9 cellular contexts compared by ENCODE assay signal in the genomic region with DNA sequence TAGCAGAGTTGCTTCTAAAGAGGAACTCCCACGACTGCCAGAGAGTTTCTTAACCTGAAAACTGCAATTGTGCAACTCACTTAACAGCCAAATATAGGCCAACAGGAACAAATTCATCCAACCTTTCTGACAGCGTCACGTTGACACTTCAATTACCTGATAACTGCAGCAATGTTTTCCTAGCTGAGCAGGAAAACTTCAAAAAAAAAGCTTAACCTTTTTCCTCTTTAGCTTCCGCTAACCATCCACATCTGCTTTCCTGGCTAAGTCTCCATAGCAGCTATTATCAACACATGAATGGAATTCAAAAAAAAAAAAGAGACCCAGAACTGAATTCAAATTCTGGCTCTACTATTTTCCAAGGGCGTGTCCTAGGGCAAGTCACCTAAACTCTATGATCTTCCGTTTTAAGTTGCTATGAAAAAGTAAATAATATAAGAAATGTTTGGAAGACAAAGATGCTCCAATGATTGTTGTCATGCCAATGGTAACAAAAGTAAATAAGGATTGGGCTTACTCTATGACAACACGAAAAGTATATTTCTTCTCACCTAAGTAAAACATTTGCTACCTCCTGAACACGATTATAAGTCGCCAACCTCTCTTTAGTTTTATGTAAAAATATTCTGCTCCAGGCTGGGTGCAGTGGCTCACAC.
DNase-seq lines count a peak whose midpoint lies in the region; ATAC-seq and FAIRE-seq lines count a peak whose summit lies in the region.
"Had no signal": no experiment of that assay in that cellular context is flagged by ENCODE, and none has a peak within 500 bp of the region (broad histone marks: within the 10 kb centered on the region; RNA-seq: fewer than 3 reads in every experiment).

No MANE protein-coding gene starts in this region.

- peaks cover 32% of the 10 kb centered on the region for H3K4me1 Mint-ChIP-seq in activated T-helper 17 cell treated with anti-CD3 and anti-CD28 coated beads, Interleukin-2, amount 50 U/mL, for 72 hours
- peaks cover 41 to 74% of the 10 kb centered on the region in 2 donors for H3K4me1 Mint-ChIP-seq in stimulated activated naive B cell treated with anti-CD40 and anti-IgM and Interleukin-4, amounts not matched to agents 10 μg/mL and 1 μg/mL and 100 μg/mL, for 72 hours

- peaks cover 4% of the 10 kb centered on the region for H3K36me3 Mint-ChIP-seq in activated T-helper 17 cell treated with anti-CD3 and anti-CD28 coated beads, Interleukin-2, amount 50 U/mL, for 72 hours (ENCODE audit: low read depth)
- H3K36me3 Mint-ChIP-seq in stimulated activated naive B cell treated with anti-CD40 and anti-IgM and Interleukin-4, amounts not matched to agents 10 μg/mL and 1 μg/mL and 100 μg/mL, for 72 hours, result peaks cover 3 to 12% of the 10 kb centered on the region in 2 donors
- H3K36me3 Mint-ChIP-seq: activated naive CD4-positive, alpha-beta T cell treated with anti-CD3 and anti-CD28 coated beads, Interleukin-2, amount 50 U/mL, for 24 hours had no signal

- H3K27me3 Mint-ChIP-seq in activated T-helper 17 cell treated with anti-CD3 and anti-CD28 coated beads, Interleukin-2, amount 50 U/mL, for 72 hours, result no peaks in the 10 kb centered on the region
- no peaks in the 10 kb centered on the region for H3K27me3 Mint-ChIP-seq in stimulated activated naive B cell treated with anti-CD40 and anti-IgM and Interleukin-4, amounts not matched to agents 10 μg/mL and 1 μg/mL and 100 μg/mL, for 72 hours
- H3K27me3 Mint-ChIP-seq: activated naive CD4-positive, alpha-beta T cell treated with anti-CD3 and anti-CD28 coated beads, Interleukin-2, amount 50 U/mL, for 24 hours had no signal

- peak overlapping the region; percentile 78 for H3K27ac Mint-ChIP-seq in activated T-helper 17 cell treated with anti-CD3 and anti-CD28 coated beads, Interleukin-2, amount 50 U/mL, for 72 hours
- peak overlapping the region; percentile 79 for H3K27ac Mint-ChIP-seq in stimulated activated naive B cell treated with anti-CD40 and anti-IgM and Interleukin-4, amounts not matched to agents 10 μg/mL and 1 μg/mL and 100 μg/mL, for 72 hours
- H3K27ac Mint-ChIP-seq: activated naive CD4-positive, alpha-beta T cell treated with anti-CD3 and anti-CD28 coated beads, Interleukin-2, amount 50 U/mL, for 24 hours had no signal

- ATAC-seq in activated T-helper 17 cell treated with anti-CD3 and anti-CD28 coated beads, Interleukin-2, amount 50 U/mL, for 72 hours (replicated peaks), result peak; percentile 32
- peak; percentile 55 to 57 for ATAC-seq in stimulated activated naive B cell treated with anti-CD40 and anti-IgM and Interleukin-4, amounts not matched to agents 10 μg/mL and 1 μg/mL and 100 μg/mL, for 72 hours (replicated peaks)
- ATAC-seq in GM21723 (IDR thresholded peaks at IDR 0.05; ENCODE audit: unreplicated experiment), result no peak

- peaks cover 5% of the 10 kb centered on the region for H3K9me3 Mint-ChIP-seq in activated T-helper 17 cell treated with anti-CD3 and anti-CD28 coated beads, Interleukin-2, amount 50 U/mL, for 72 hours
- H3K9me3 Mint-ChIP-seq in stimulated activated naive B cell treated with anti-CD40 and anti-IgM and Interleukin-4, amounts not matched to agents 10 μg/mL and 1 μg/mL and 100 μg/mL, for 72 hours, result peaks cover 6 to 7% of the 10 kb centered on the region in 2 donors
- H3K9me3 Mint-ChIP-seq: activated naive CD4-positive, alpha-beta T cell treated with anti-CD3 and anti-CD28 coated beads, Interleukin-2, amount 50 U/mL, for 24 hours had no signal

- DNase-seq in NCI-H1694 treated with DMSO at 0.1 percent for 48 hours (lab: John Stamatoyannopoulos, UW) (peak; percentile 26), NCI-H1694 (lab: John Stamatoyannopoulos, UW) (no peak), NCI-H524 treated with DMSO at 0.1 percent for 48 hours (lab: John Stamatoyannopoulos, UW) (no peak), HK-2 (ENCODE audit: unreplicated experiment) (no peak)
- DNase-seq in stimulated activated naive B cell treated with anti-CD40 and anti-IgM and Interleukin-4, amounts not matched to agents 10 μg/mL and 1 μg/mL and 100 μg/mL, for 72 hours, result no peak

- FAIRE-seq in islet of Langerhans (lab: Jason Lieb, UNC), result peak; percentile 86

- H3K4me3 Mint-ChIP-seq in activated T-helper 17 cell treated with anti-CD3 and anti-CD28 coated beads, Interleukin-2, amount 50 U/mL, for 72 hours, result peak overlapping the region; percentile 46
- H3K4me3 Mint-ChIP-seq in stimulated activated naive B cell treated with anti-CD40 and anti-IgM and Interleukin-4, amounts not matched to agents 10 μg/mL and 1 μg/mL and 100 μg/mL, for 72 hours, result peak overlapping the region in 1 of 2 donors; percentile 22
- H3K4me3 Mint-ChIP-seq: activated naive CD4-positive, alpha-beta T cell treated with anti-CD3 and anti-CD28 coated beads, Interleukin-2, amount 50 U/mL, for 24 hours had no signal
